39 cellular contexts compared by ENCODE assay signal in genomic region chr12:52461693-52462092, GRCh38. TPM values are rescaled to one million over a fixed set of nuclear protein-coding genes. Genes with fewer than 3 reads are reported as not detected.
"Had no signal": no experiment of that assay in that cellular context is flagged by ENCODE, and none has a peak within 500 bp of the region (broad histone marks: within the 10 kb centered on the region; RNA-seq: fewer than 3 reads in every experiment).

No MANE protein-coding gene starts in this region.

- H3K79me2 ChIP-seq: hepatocyte had no signal

- H3K4me3 ChIP-seq: adrenal gland, ascending aorta, gastroesophageal sphincter, hepatocyte, lung, mucosa of descending colon, right lobe of liver, testis, uterus had no signal

- H3K36me3 Mint-ChIP-seq: activated naive CD8-positive, alpha-beta T cell treated with anti-CD3 and anti-CD28 coated beads for 36 hours; brain; type B pancreatic cell had no signal

- H3K4me1 ChIP-seq: adrenal gland, ascending aorta, gastroesophageal sphincter, right lobe of liver, testis, uterus had no signal

- H3K4me2 ChIP-seq: hepatocyte had no signal

- FAIRE-seq: endothelial cell of umbilical vein, kidney had no signal

- DNase-seq: activated CD4-positive, alpha-beta T cell treated with anti-CD3 and anti-CD28 coated beads for 36 hours; activated CD4-positive, alpha-beta T cell treated with anti-CD3 and anti-CD28 coated beads, Interleukin-2, amount 50 U/mL, for 48 hours; activated CD4-positive, CD25-positive, alpha-beta regulatory T cell; activated CD8-positive, alpha-beta memory T cell treated with anti-CD3 and anti-CD28 coated beads, Interleukin-2, amount 50 U/mL, for 4 hours; activated effector memory CD4-positive, alpha-beta T cell treated with anti-CD3 and anti-CD28 coated beads, Interleukin-2, amount 50 U/mL, for 16 hours; activated naive CD4-positive, alpha-beta T cell treated with anti-CD3 and anti-CD28 coated beads for 36 hours; activated naive CD8-positive, alpha-beta T cell treated with anti-CD3 and anti-CD28 coated beads for 36 hours; activated T-cell treated with anti-CD3 and anti-CD28 coated beads, Interleukin-2, amount 50 U/mL, for 1 hour; caudate nucleus; cortex of kidney; effector memory CD8-positive, alpha-beta T cell; kidney; posterior cingulate gyrus; right lobe of liver; stimulated activated CD4-positive, alpha-beta T cell treated with anti-CD3 and anti-CD28 coated beads, Interleukin-2, amount 100 ng/mL, for 48 hours; stimulated activated naive CD4-positive, alpha-beta T cell treated with Interleukin-2 at 50 U/mL for 16 hours; testis; uterus had no signal

- H2AFZ ChIP-seq: hepatocyte had no signal

- H3K36me3 ChIP-seq: adrenal gland, ascending aorta, gastroesophageal sphincter, right lobe of liver, uterus had no signal

- H3K9me3 ChIP-seq: adrenal gland, ascending aorta, gastroesophageal sphincter, mucosa of descending colon, right lobe of liver, testis, uterus had no signal

- H3K4me1 Mint-ChIP-seq: activated CD4-positive, alpha-beta T cell treated with anti-CD3 and anti-CD28 coated beads for 36 hours; activated naive CD8-positive, alpha-beta T cell treated with anti-CD3 and anti-CD28 coated beads for 36 hours; brain; nephron had no signal

- H3K9me3 Mint-ChIP-seq: activated naive CD4-positive, alpha-beta T cell treated with anti-CD3 and anti-CD28 coated beads for 36 hours; activated naive CD8-positive, alpha-beta T cell treated with anti-CD3 and anti-CD28 coated beads for 36 hours; activated T-helper 1 cell treated with anti-CD3 and anti-CD28 coated beads, Interleukin-12 subunit alpha, Interleukin-12 subunit beta, Interleukin-2, Interleukin-4 antibody, amounts not matched to agents 30 ng/mL and 10 ng/mL and 1 ng/mL, durations not matched to agents 14 hours and 24 hours and 36 hours; brain; effector memory CD8-positive, alpha-beta T cell; nephron; T-helper 2 cell treated with Interferon-gamma antibody and Interleukin-4, amounts not matched to agents 5 μg/mL and 100 μg/mL, for 36 hours; type B pancreatic cell had no signal

- H3K27ac Mint-ChIP-seq: activated CD4-positive, alpha-beta T cell treated with anti-CD3 and anti-CD28 coated beads for 36 hours; activated naive CD4-positive, alpha-beta T cell treated with anti-CD3 and anti-CD28 coated beads for 36 hours; activated naive CD8-positive, alpha-beta T cell treated with anti-CD3 and anti-CD28 coated beads for 36 hours; activated T-helper 1 cell treated with anti-CD3 and anti-CD28 coated beads, Interleukin-12 subunit alpha, Interleukin-12 subunit beta, Interleukin-2, Interleukin-4 antibody, amounts not matched to agents 30 ng/mL and 10 ng/mL and 1 ng/mL, durations not matched to agents 14 hours and 24 hours and 36 hours; brain; effector memory CD8-positive, alpha-beta T cell; nephron; T-helper 2 cell treated with Interferon-gamma antibody and Interleukin-4, amounts not matched to agents 5 μg/mL and 100 μg/mL, for 36 hours; type B pancreatic cell had no signal

- H3K4me3 Mint-ChIP-seq: activated CD4-positive, alpha-beta T cell treated with anti-CD3 and anti-CD28 coated beads for 36 hours; activated naive CD4-positive, alpha-beta T cell treated with anti-CD3 and anti-CD28 coated beads for 36 hours; activated naive CD8-positive, alpha-beta T cell treated with anti-CD3 and anti-CD28 coated beads for 36 hours; activated T-helper 1 cell treated with anti-CD3 and anti-CD28 coated beads, Interleukin-12 subunit alpha, Interleukin-12 subunit beta, Interleukin-2, Interleukin-4 antibody, amounts not matched to agents 30 ng/mL and 10 ng/mL and 1 ng/mL, durations not matched to agents 14 hours and 24 hours and 36 hours; brain; effector memory CD8-positive, alpha-beta T cell; nephron; T-helper 2 cell treated with Interferon-gamma antibody and Interleukin-4, amounts not matched to agents 5 μg/mL and 100 μg/mL, for 36 hours; type B pancreatic cell had no signal

- H3K27me3 ChIP-seq: ascending aorta, hepatocyte, right lobe of liver, testis, uterus had no signal

- H3K27ac ChIP-seq: adrenal gland, ascending aorta, gastroesophageal sphincter, hepatocyte, right lobe of liver, testis, uterus had no signal

RNA-seq across cellular contexts. Expression of gene KRT6B, which starts 9.7 kb away (rescaled TPM):
- total RNA-seq: activated CD4-positive, alpha-beta T cell treated with anti-CD3 and anti-CD28 coated beads for 36 hours; activated CD8-positive, alpha-beta memory T cell treated with anti-CD3 and anti-CD28 coated beads for 36 hours; activated naive CD4-positive, alpha-beta T cell treated with anti-CD3 and anti-CD28 coated beads for 36 hours; activated naive CD8-positive, alpha-beta T cell treated with anti-CD3 and anti-CD28 coated beads for 36 hours; activated T-helper 1 cell treated with anti-CD3 and anti-CD28 coated beads, Interleukin-12 subunit alpha, Interleukin-12 subunit beta, Interleukin-2, Interleukin-4 antibody, amounts not matched to agents 30 ng/mL and 10 ng/mL and 1 ng/mL, durations not matched to agents 14 hours and 24 hours and 36 hours; chondrocyte; endothelial cell of umbilical vein; fibroblast of lung; fibroblast of villous mesenchyme; hepatocyte; kidney; left lobe of liver; mesenteric fat pad; mucosa of descending colon; osteoblast; skeletal muscle tissue; uterus had no signal

RNA-seq across cellular contexts. Expression of gene KRT6C, which starts 11.9 kb away (rescaled TPM):
- total RNA-seq: activated CD4-positive, alpha-beta T cell treated with anti-CD3 and anti-CD28 coated beads for 36 hours; activated CD8-positive, alpha-beta memory T cell treated with anti-CD3 and anti-CD28 coated beads for 36 hours; activated naive CD4-positive, alpha-beta T cell treated with anti-CD3 and anti-CD28 coated beads for 36 hours; activated naive CD8-positive, alpha-beta T cell treated with anti-CD3 and anti-CD28 coated beads for 36 hours; activated T-helper 1 cell treated with anti-CD3 and anti-CD28 coated beads, Interleukin-12 subunit alpha, Interleukin-12 subunit beta, Interleukin-2, Interleukin-4 antibody, amounts not matched to agents 30 ng/mL and 10 ng/mL and 1 ng/mL, durations not matched to agents 14 hours and 24 hours and 36 hours; ascending aorta; chondrocyte; endothelial cell of umbilical vein; fibroblast of lung; fibroblast of villous mesenchyme; kidney; left lobe of liver; lung; mesenteric fat pad; osteoblast; skeletal muscle tissue had no signal
- polyA plus RNA-seq: endothelial cell of umbilical vein, fibroblast of lung had no signal

RNA-seq across cellular contexts. Expression of gene KRT75, which starts 27.5 kb away (rescaled TPM):
- total RNA-seq: activated CD4-positive, alpha-beta T cell treated with anti-CD3 and anti-CD28 coated beads for 36 hours; activated CD8-positive, alpha-beta memory T cell treated with anti-CD3 and anti-CD28 coated beads for 36 hours; activated naive CD4-positive, alpha-beta T cell treated with anti-CD3 and anti-CD28 coated beads for 36 hours; activated naive CD8-positive, alpha-beta T cell treated with anti-CD3 and anti-CD28 coated beads for 36 hours; activated T-helper 1 cell treated with anti-CD3 and anti-CD28 coated beads, Interleukin-12 subunit alpha, Interleukin-12 subunit beta, Interleukin-2, Interleukin-4 antibody, amounts not matched to agents 30 ng/mL and 10 ng/mL and 1 ng/mL, durations not matched to agents 14 hours and 24 hours and 36 hours; adrenal gland; ascending aorta; chondrocyte; endothelial cell of umbilical vein; fibroblast of lung; fibroblast of villous mesenchyme; gastroesophageal sphincter; hepatocyte; kidney; left lobe of liver; lung; mesenteric fat pad; mucosa of descending colon; right lobe of liver; skeletal muscle tissue; uterus had no signal
- polyA plus RNA-seq: adrenal gland, endothelial cell of umbilical vein, fibroblast of lung, hepatocyte had no signal

RNA-seq across cellular contexts. Expression of gene KRT6A, which starts 31.4 kb away (rescaled TPM):
- total RNA-seq: activated CD4-positive, alpha-beta T cell treated with anti-CD3 and anti-CD28 coated beads for 36 hours; activated CD8-positive, alpha-beta memory T cell treated with anti-CD3 and anti-CD28 coated beads for 36 hours; activated naive CD4-positive, alpha-beta T cell treated with anti-CD3 and anti-CD28 coated beads for 36 hours; activated naive CD8-positive, alpha-beta T cell treated with anti-CD3 and anti-CD28 coated beads for 36 hours; activated T-helper 1 cell treated with anti-CD3 and anti-CD28 coated beads, Interleukin-12 subunit alpha, Interleukin-12 subunit beta, Interleukin-2, Interleukin-4 antibody, amounts not matched to agents 30 ng/mL and 10 ng/mL and 1 ng/mL, durations not matched to agents 14 hours and 24 hours and 36 hours; chondrocyte; fibroblast of lung; fibroblast of villous mesenchyme; kidney; left lobe of liver; mesenteric fat pad had no signal
- polyA plus RNA-seq: endothelial cell of umbilical vein had no signal

RNA-seq across cellular contexts. Expression of gene KRT82, which starts 55.6 kb away (rescaled TPM):
- total RNA-seq: activated CD4-positive, alpha-beta T cell treated with anti-CD3 and anti-CD28 coated beads for 36 hours; activated CD8-positive, alpha-beta memory T cell treated with anti-CD3 and anti-CD28 coated beads for 36 hours; activated naive CD4-positive, alpha-beta T cell treated with anti-CD3 and anti-CD28 coated beads for 36 hours; activated naive CD8-positive, alpha-beta T cell treated with anti-CD3 and anti-CD28 coated beads for 36 hours; activated T-helper 1 cell treated with anti-CD3 and anti-CD28 coated beads, Interleukin-12 subunit alpha, Interleukin-12 subunit beta, Interleukin-2, Interleukin-4 antibody, amounts not matched to agents 30 ng/mL and 10 ng/mL and 1 ng/mL, durations not matched to agents 14 hours and 24 hours and 36 hours; adrenal gland; ascending aorta; chondrocyte; endothelial cell of umbilical vein; fibroblast of lung; fibroblast of villous mesenchyme; gastroesophageal sphincter; hepatocyte; kidney; left lobe of liver; lung; mesenteric fat pad; mucosa of descending colon; osteoblast; right lobe of liver; skeletal muscle tissue; testis; uterus had no signal
- polyA plus RNA-seq: adrenal gland, endothelial cell of umbilical vein, esophagus, fibroblast of lung, hepatocyte, lung had no signal
